ENCODE assay signal across 25 cellular contexts in the genomic region with DNA sequence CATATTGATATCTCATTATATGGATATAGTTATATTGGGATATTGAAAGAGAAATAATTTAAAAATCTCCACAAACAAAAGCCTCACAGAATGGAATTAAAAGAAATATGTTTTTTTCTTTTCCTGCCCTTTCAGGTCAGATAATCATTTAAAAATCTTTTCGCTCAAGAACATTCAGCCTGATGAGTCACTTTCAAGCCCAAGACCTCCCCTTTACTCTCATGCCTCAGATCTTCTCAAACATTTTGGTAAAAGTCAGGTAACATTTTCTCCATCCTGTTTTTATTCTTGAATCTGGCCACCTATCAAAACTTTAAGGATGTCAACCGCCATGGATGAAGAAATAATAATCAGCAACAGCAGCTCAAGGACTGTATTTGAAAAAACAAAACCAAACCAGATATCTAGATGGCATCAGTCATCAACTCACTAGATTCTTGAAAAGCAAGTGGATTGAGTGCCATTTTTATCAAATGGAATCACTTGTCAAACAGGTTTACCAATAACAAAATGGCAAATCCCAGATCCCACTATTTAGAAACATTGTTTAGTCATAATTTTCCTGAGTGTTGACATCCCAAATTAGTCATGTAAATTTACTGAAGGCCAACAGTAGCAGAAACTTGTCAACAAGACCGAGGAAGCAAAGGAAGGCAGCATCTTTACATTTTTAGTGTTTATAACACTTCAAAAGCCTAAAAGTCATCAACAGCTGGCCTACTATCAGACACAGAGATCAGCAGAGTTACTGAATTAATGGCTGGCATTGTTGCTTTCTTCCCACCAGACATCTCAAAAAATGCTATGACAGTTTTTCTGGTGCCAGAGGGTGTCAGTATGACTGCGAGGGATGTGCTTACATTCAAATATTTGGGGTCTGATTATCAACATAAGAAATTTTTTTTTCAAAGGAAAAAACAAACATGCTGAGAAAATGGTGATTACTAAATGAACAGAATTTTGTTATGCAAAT.
DNase-seq lines count a peak whose midpoint lies in the region; ATAC-seq, FAIRE-seq and TF ChIP-seq lines count a peak whose summit lies in the region.
"Had no signal": no experiment of that assay in that cellular context is flagged by ENCODE, and none has a peak within 500 bp of the region (broad histone marks: within the 10 kb centered on the region; RNA-seq: fewer than 3 reads in every experiment).

No MANE protein-coding gene starts in this region.

- ATAC-seq in HG03045 (IDR thresholded peaks at IDR 0.05; ENCODE audit: unreplicated experiment): no peak
- ATAC-seq: activated naive CD8-positive, alpha-beta T cell treated with anti-CD3 and anti-CD28 coated beads, Interleukin-2, amount 50 U/mL, for 24 hours; activated T-cell treated with anti-CD3 and anti-CD28 coated beads, Interleukin-2, amount 50 U/mL, for 4 hours; Panc1; psoas muscle; stimulated activated naive B cell treated with anti-CD40 and anti-IgM and Interleukin-4, amounts not matched to agents 10 μg/mL and 1 μg/mL and 100 μg/mL, for 72 hours had no signal

- peaks cover 6% of the 10 kb centered on the region for H3K36me3 Mint-ChIP-seq in neural progenitor cell

- no peaks in the 10 kb centered on the region for H3K9me3 Mint-ChIP-seq in neural progenitor cell
- H3K9me3 Mint-ChIP-seq: activated CD4-positive, alpha-beta T cell treated with anti-CD3 and anti-CD28 coated beads, Interleukin-2, amount 10 ng/mL, durations not matched to agents 7 days and 5 days had no signal

- H3K4me3 ChIP-seq in HUES48 (ENCODE audit: low read depth, low read length) (no peak overlapping the region), epithelial cell of esophagus (ENCODE audit: low read length) (no peak overlapping the region), neural progenitor cell (peak overlapping the region; percentile 69)
- H3K4me3 ChIP-seq: psoas muscle, testis had no signal

- peak overlapping the region; percentile 94 for H3K4me3 Mint-ChIP-seq in neural progenitor cell
- H3K4me3 Mint-ChIP-seq: activated CD4-positive, alpha-beta T cell treated with anti-CD3 and anti-CD28 coated beads, Interleukin-2, amount 10 ng/mL, durations not matched to agents 7 days and 5 days; activated naive CD8-positive, alpha-beta T cell treated with anti-CD3 and anti-CD28 coated beads, Interleukin-2, amount 50 U/mL, for 24 hours; activated T-cell treated with anti-CD3 and anti-CD28 coated beads, Interleukin-2, amount 50 U/mL, for 4 hours; stimulated activated naive B cell treated with anti-CD40 and anti-IgM and Interleukin-4, amounts not matched to agents 10 μg/mL and 1 μg/mL and 100 μg/mL, for 72 hours had no signal

- peak overlapping the region; percentile 42 for H3K27ac ChIP-seq in HUES48 (ENCODE audit: low read depth, low read length)
- no peak overlapping the region for H3K27ac ChIP-seq in neural progenitor cell
- H3K27ac ChIP-seq: neutrophil, psoas muscle, testis had no signal

- H2AFZ ChIP-seq in neural progenitor cell (replicated peaks): no peak overlapping the region

- no peak for TF ChIP-seq CTCF in epithelial cell of esophagus (IDR thresholded peaks at IDR 0.05; ENCODE audit: insufficient read depth, low read depth, low read length, missing control alignments)
- TF ChIP-seq CTCF in neural progenitor cell (IDR thresholded peaks at IDR 0.05): no peak

- H3K27me3 ChIP-seq in HUES48 (ENCODE audit: control insufficient read depth, insufficient read depth, low read length): no peaks in the 10 kb centered on the region
- no peaks in the 10 kb centered on the region for H3K27me3 ChIP-seq in neural progenitor cell
- H3K27me3 ChIP-seq: testis had no signal

- H3K4me2 ChIP-seq in neural progenitor cell: peak overlapping the region; percentile 96

- H3K79me2 ChIP-seq in neural progenitor cell (ENCODE audit: low read depth): peaks cover 78% of the 10 kb centered on the region

- peaks cover 37% of the 10 kb centered on the region for H3F3A ChIP-seq in neural progenitor cell (ENCODE audit: low read depth)

- H3K27me3 Mint-ChIP-seq in neural progenitor cell (ENCODE audit: insufficient read depth, low read depth): peaks cover 4% of the 10 kb centered on the region

- peaks cover 53% of the 10 kb centered on the region for H3K4me1 Mint-ChIP-seq in neural progenitor cell
- H3K4me1 Mint-ChIP-seq: activated CD4-positive, alpha-beta T cell treated with anti-CD3 and anti-CD28 coated beads, Interleukin-2, amount 10 ng/mL, durations not matched to agents 7 days and 5 days; activated naive CD8-positive, alpha-beta T cell treated with anti-CD3 and anti-CD28 coated beads, Interleukin-2, amount 50 U/mL, for 24 hours; stimulated activated naive B cell treated with anti-CD40 and anti-IgM and Interleukin-4, amounts not matched to agents 10 μg/mL and 1 μg/mL and 100 μg/mL, for 72 hours had no signal

- no peak overlapping the region for H3K9ac ChIP-seq in HUES48 (ENCODE audit: low read depth, low read length)
- H3K9ac ChIP-seq in neural progenitor cell: no peak overlapping the region

- H3K4me1 ChIP-seq in HUES48 (ENCODE audit: control insufficient read depth, insufficient read depth, low read length) (peaks cover 61% of the 10 kb centered on the region), neural progenitor cell (peaks cover 51% of the 10 kb centered on the region)

- no peak overlapping the region for H3K27ac Mint-ChIP-seq in neural progenitor cell
- H3K27ac Mint-ChIP-seq: activated CD4-positive, alpha-beta T cell treated with anti-CD3 and anti-CD28 coated beads, Interleukin-2, amount 10 ng/mL, durations not matched to agents 7 days and 5 days; activated naive CD8-positive, alpha-beta T cell treated with anti-CD3 and anti-CD28 coated beads, Interleukin-2, amount 50 U/mL, for 24 hours; stimulated activated naive B cell treated with anti-CD40 and anti-IgM and Interleukin-4, amounts not matched to agents 10 μg/mL and 1 μg/mL and 100 μg/mL, for 72 hours had no signal

- peak; percentile 46 for DNase-seq in SK-N-DZ (ENCODE audit: low spot score)
- peak; percentile 73 for DNase-seq in epithelial cell of esophagus (ENCODE audit: low read depth)
- DNase-seq in neural progenitor cell (ENCODE audit: low spot score): no peak
- DNase-seq in NCI-H1436 (lab: John Stamatoyannopoulos, UW): no peak
- DNase-seq in HTR-8/SVneo (ENCODE audit: insufficient read length, low spot score): no peak
- no peak for DNase-seq in activated CD8-positive, alpha-beta memory T cell treated with anti-CD3 and anti-CD28 coated beads for 24 hours
- DNase-seq: activated CD4-positive, alpha-beta T cell treated with anti-CD3 and anti-CD28 coated beads, Interleukin-2, amount 10 ng/mL, durations not matched to agents 7 days and 5 days; activated naive CD8-positive, alpha-beta T cell treated with anti-CD3 and anti-CD28 coated beads, Interleukin-2, amount 50 U/mL, for 24 hours; activated T-cell treated with anti-CD3 and anti-CD28 coated beads, Interleukin-2, amount 50 U/mL, for 4 hours; C1 segment of cervical spinal cord; Caco-2; cerebellar nuclear complex; DND-41; kidney glomerular epithelial cell; NCI-H2029 treated with DMSO at 0.1 percent for 48 hours; psoas muscle; SHP77; stimulated activated CD4-positive, alpha-beta T cell treated with anti-CD3 and anti-CD28 coated beads, Interleukin-15, amount 100 ng/mL, for 24 hours; stimulated activated naive B cell treated with anti-CD40 and anti-IgM and Interleukin-4, amounts not matched to agents 10 μg/mL and 1 μg/mL and 100 μg/mL, for 72 hours; testis had no signal

- H4K20me1 ChIP-seq in neural progenitor cell (ENCODE audit: low read depth): no peaks in the 10 kb centered on the region

- H3K36me3 ChIP-seq in HUES48 (ENCODE audit: control insufficient read depth, insufficient read depth, low read length) (no peaks in the 10 kb centered on the region), neural progenitor cell (no peaks in the 10 kb centered on the region)
- H3K36me3 ChIP-seq: neutrophil had no signal

- H3K9me3 ChIP-seq in HUES48 (ENCODE audit: control insufficient read depth, insufficient read depth, low read length) (no peaks in the 10 kb centered on the region), neural progenitor cell (ENCODE audit: low read depth) (no peaks in the 10 kb centered on the region)
- H3K9me3 ChIP-seq: Caco-2, neutrophil, psoas muscle, testis had no signal

- FAIRE-seq in HTR-8/SVneo (lab: Jason Lieb, UNC): no peak
- FAIRE-seq: urothelium cell line had no signal

Comparison
In these comparisons a context has a peak if more than half of its experiments do, and no peak if none do; other contexts are left out.
1. DNase-seq: peak in SK-N-DZ (single experiment) and epithelial cell of esophagus (single experiment); none in neural progenitor cell (single experiment), NCI-H1436 (single experiment), HTR-8/SVneo (single experiment) and activated CD8-positive, alpha-beta memory T cell treated with anti-CD3 and anti-CD28 coated beads for 24 hours (single experiment).